ENCODE assay signal across 17 cellular contexts in the genomic region with DNA sequence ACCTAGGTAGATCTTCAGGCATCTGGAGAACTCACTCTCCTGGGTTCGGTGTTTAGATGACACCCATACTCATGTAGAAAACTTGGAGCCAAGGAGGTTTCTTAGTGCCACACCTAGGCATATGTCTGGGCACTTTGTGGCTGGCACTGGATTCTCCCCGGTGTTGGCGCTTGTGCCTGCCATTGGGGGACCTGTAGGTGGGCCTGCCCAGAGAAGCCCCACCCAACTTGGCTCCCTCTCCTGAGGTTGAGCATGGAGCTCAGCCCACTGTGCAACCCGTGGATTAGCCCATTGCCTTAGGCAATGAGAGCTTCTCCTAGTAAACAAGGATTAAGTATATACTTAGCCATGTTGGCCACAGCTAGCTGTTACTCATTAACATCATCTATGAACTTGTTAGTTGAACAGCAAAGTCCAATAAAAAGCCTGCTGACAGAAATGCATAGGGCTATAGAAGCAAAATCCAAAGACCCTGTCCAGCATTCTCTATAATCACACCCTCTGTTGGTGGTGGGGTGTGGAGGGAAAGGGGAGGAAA.
A peak's percentile ranks its signal among the peaks of the same experiment; 100 is the strongest.
DNase-seq lines count a peak whose midpoint lies in the region; ATAC-seq, FAIRE-seq and TF ChIP-seq lines count a peak whose summit lies in the region.
"Had no signal": no experiment of that assay in that cellular context is flagged by ENCODE, and none has a peak within 500 bp of the region (broad histone marks: within the 10 kb centered on the region; RNA-seq: fewer than 3 reads in every experiment).

No MANE protein-coding gene starts in this region.

- H3K36me3 Mint-ChIP-seq in endodermal cell (ENCODE audit: low read depth), result no peaks in the 10 kb centered on the region
- H3K36me3 Mint-ChIP-seq: CD8-positive, alpha-beta T cell had no signal

- WGBS in endodermal cell (ENCODE audit: insufficient coverage in 1 of 2, insufficient read length in 1 of 2), 2 experiments, result 88 to 90% methylated on average over 3 to 4 of the region's 4 CpGs

- TF ChIP-seq CTCF in 22Rv1 (IDR thresholded peaks at IDR 0.05) (no peak), RWPE2 (IDR thresholded peaks at IDR 0.05; ENCODE audit: poor library complexity, severe bottlenecking) (no peak), kidney (IDR thresholded peaks at IDR 0.05; ENCODE audit: borderline replicate concordance, extremely low read depth, insufficient read depth) (no peak), endodermal cell (conservative IDR thresholded peaks at IDR 0.05) (no peak)

- no peak for ATAC-seq in RWPE2 (ENCODE audit: low read depth)
- ATAC-seq: CD8-positive, alpha-beta T cell had no signal

- H3K9me3 ChIP-seq in RWPE2 (ENCODE audit: severe bottlenecking), result no peaks in the 10 kb centered on the region
- no peaks in the 10 kb centered on the region for H3K9me3 ChIP-seq in kidney (ENCODE audit: control insufficient read depth in 1 of 2, low read length in 2 of 2)
- no peaks in the 10 kb centered on the region for H3K9me3 ChIP-seq in endodermal cell (ENCODE audit: control insufficient read depth, low read length)
- H3K9me3 ChIP-seq: Caco-2 had no signal

- H3K9ac ChIP-seq in kidney (ENCODE audit: low read length in 2 of 2) (no peak overlapping the region), endodermal cell (ENCODE audit: extremely low read depth, low read length, poor library complexity, severe bottlenecking) (no peak overlapping the region)
- H3K9ac ChIP-seq: BLaER1 treated with 17β-estradiol and CSF1 and Interleukin-3, amounts not matched to agents 10 nM and 100 nM had no signal

- no peak overlapping the region for H3K27ac Mint-ChIP-seq in endodermal cell
- H3K27ac Mint-ChIP-seq: B cell; CD8-positive, alpha-beta T cell; H9 had no signal

- H3K4me1 ChIP-seq in RWPE2 (ENCODE audit: insufficient read depth, poor library complexity, severe bottlenecking), result no peaks in the 10 kb centered on the region
- H3K4me1 ChIP-seq in kidney (ENCODE audit: control insufficient read depth in 1 of 2, insufficient read depth in 1 of 2, low read depth in 1 of 2, low read length in 2 of 2), result no peaks in the 10 kb centered on the region
- no peaks in the 10 kb centered on the region for H3K4me1 ChIP-seq in endodermal cell (ENCODE audit: control insufficient read depth, insufficient read depth, low read length)
- H3K4me1 ChIP-seq: BLaER1 treated with 17β-estradiol and CSF1 and Interleukin-3, amounts not matched to agents 10 nM and 100 nM; Caco-2 had no signal

- H3K4me3 ChIP-seq in RWPE2 (ENCODE audit: severe bottlenecking), result no peak overlapping the region
- no peak overlapping the region for H3K4me3 ChIP-seq in kidney (ENCODE audit: low read length in 2 of 2)
- H3K4me3 ChIP-seq in endodermal cell (ENCODE audit: low read length), result no peak overlapping the region
- H3K4me3 ChIP-seq: BLaER1 treated with 17β-estradiol and CSF1 and Interleukin-3, amounts not matched to agents 10 nM and 100 nM had no signal

- H3K9me3 Mint-ChIP-seq in endodermal cell, result no peaks in the 10 kb centered on the region
- H3K9me3 Mint-ChIP-seq: H9 had no signal

- H3K36me3 ChIP-seq in RWPE2 (ENCODE audit: low read depth), result no peaks in the 10 kb centered on the region
- H3K36me3 ChIP-seq in kidney (ENCODE audit: control insufficient read depth in 1 of 2, insufficient read depth in 2 of 2, low read length in 2 of 2), result no peaks in the 10 kb centered on the region
- H3K36me3 ChIP-seq in endodermal cell (ENCODE audit: control insufficient read depth, insufficient read depth, low read length), result no peaks in the 10 kb centered on the region
- H3K36me3 ChIP-seq: BLaER1 treated with 17β-estradiol and CSF1 and Interleukin-3, amounts not matched to agents 10 nM and 100 nM had no signal

- H3K27me3 ChIP-seq in RWPE2 (ENCODE audit: insufficient read depth, poor library complexity, severe bottlenecking) (no peaks in the 10 kb centered on the region), endodermal cell (ENCODE audit: control insufficient read depth, insufficient read depth, low read length, poor library complexity, severe bottlenecking) (no peaks in the 10 kb centered on the region)
- H3K27me3 ChIP-seq: BLaER1 treated with 17β-estradiol and CSF1 and Interleukin-3, amounts not matched to agents 10 nM and 100 nM had no signal

- FAIRE-seq in kidney (lab: Jason Lieb, UNC), result no peak
- FAIRE-seq: D721Med had no signal

- H3K4me1 Mint-ChIP-seq in endodermal cell, result no peaks in the 10 kb centered on the region
- H3K4me1 Mint-ChIP-seq: B cell had no signal

- H3K27me3 Mint-ChIP-seq in endodermal cell (ENCODE audit: insufficient read depth), result no peaks in the 10 kb centered on the region
- H3K27me3 Mint-ChIP-seq: B cell had no signal

- intact Hi-C loops in kidney (cut with DNase I), result no loop called here

- H3K27ac ChIP-seq in 22Rv1, result peak overlapping the region; percentile 62
- no peak overlapping the region for H3K27ac ChIP-seq in RWPE2 (ENCODE audit: poor library complexity, severe bottlenecking)
- no peak overlapping the region for H3K27ac ChIP-seq in kidney (ENCODE audit: low read depth in 2 of 2, low read length in 2 of 2)
- no peak overlapping the region for H3K27ac ChIP-seq in endodermal cell (ENCODE audit: low read depth, low read length)
- H3K27ac ChIP-seq: BLaER1 treated with 17β-estradiol and CSF1 and Interleukin-3, amounts not matched to agents 10 nM and 100 nM had no signal

- DNase-seq in RWPE2 (ENCODE audit: low spot score) (peak; percentile 26), kidney (peak; percentile 39), renal cortical epithelial cell (ENCODE audit: low read depth) (peak; percentile 63), inferior parietal cortex (ENCODE audit: extremely low spot score) (no peak), endodermal cell (no peak), COLO829 (ENCODE audit: low spot score) (no peak), SK-N-DZ (ENCODE audit: low spot score) (no peak)
- DNase-seq: Caco-2; CD8-positive, alpha-beta T cell; DMS79 treated with DMSO at 0.1 percent for 48 hours; GF-D8; GOT3; H9 had no signal

- no peak overlapping the region for H3K4me3 Mint-ChIP-seq in endodermal cell
- H3K4me3 Mint-ChIP-seq: B cell; CD8-positive, alpha-beta T cell; H9 had no signal

Comparison
In these comparisons a context has a peak if more than half of its experiments do, and no peak if none do; other contexts are left out.
1. DNase-seq: peak in RWPE2 (single experiment), kidney (single experiment) and renal cortical epithelial cell (single experiment); none in inferior parietal cortex (single experiment), endodermal cell (single experiment), COLO829 (single experiment) and SK-N-DZ (single experiment).